Comparison of ENCODE assay signal across 8 cellular contexts in genomic region chr10:29658984-29659769, GRCh38. TPM values are rescaled to one million over a fixed set of nuclear protein-coding genes. Genes with fewer than 3 reads are reported as not detected.
DNase-seq lines count a peak whose midpoint lies in the region; ATAC-seq lines count a peak whose summit lies in the region.

No MANE protein-coding gene starts in this region.

- no peaks in the 10 kb centered on the region for H3K9me3 Mint-ChIP-seq in activated naive CD4-positive, alpha-beta T cell treated with anti-CD3 and anti-CD28 coated beads, Interleukin-2, amount 50 U/mL, for 24 hours

- H3K4me1 Mint-ChIP-seq in activated naive CD4-positive, alpha-beta T cell treated with anti-CD3 and anti-CD28 coated beads, Interleukin-2, amount 50 U/mL, for 24 hours = peaks cover 47% of the 10 kb centered on the region

- H3K27me3 Mint-ChIP-seq in activated naive CD4-positive, alpha-beta T cell treated with anti-CD3 and anti-CD28 coated beads, Interleukin-2, amount 50 U/mL, for 24 hours = no peaks in the 10 kb centered on the region

- peak overlapping the region; percentile 89 for H3K27ac Mint-ChIP-seq in activated naive CD4-positive, alpha-beta T cell treated with anti-CD3 and anti-CD28 coated beads, Interleukin-2, amount 50 U/mL, for 24 hours

- intact Hi-C loops in Right ventricle myocardium inferior (cut with DNase I) (no loop called here), cardiac septum (cut with DNase I) (no loop called here)

- H3K4me3 Mint-ChIP-seq in activated naive CD4-positive, alpha-beta T cell treated with anti-CD3 and anti-CD28 coated beads, Interleukin-2, amount 50 U/mL, for 24 hours = peak overlapping the region; percentile 77

- peaks cover 31% of the 10 kb centered on the region for H3K36me3 Mint-ChIP-seq in activated naive CD4-positive, alpha-beta T cell treated with anti-CD3 and anti-CD28 coated beads, Interleukin-2, amount 50 U/mL, for 24 hours

- DNase-seq in Right ventricle myocardium inferior (ENCODE audit: missing footprints) (peak; percentile 69), cardiac septum (ENCODE audit: low spot score) (no peak), RKO (ENCODE audit: low spot score) (peak; percentile 98), hepatic stellate cell (ENCODE audit: low spot score) (peak; percentile 82), NCI-H2227 (lab: John Stamatoyannopoulos, UW; ENCODE audit: unreplicated experiment) (no peak)
- DNase-seq in stimulated activated CD4-positive, alpha-beta T cell treated with anti-CD3 and anti-CD28 coated beads, Interleukin-15, amount 100 ng/mL, for 1 hour (ENCODE audit: low read depth in 1 of 2, low spot score in 1 of 2) = peak; percentile 21 to 38

- ATAC-seq in Right ventricle myocardium inferior (peak; percentile 38), HG03064 (IDR thresholded peaks at IDR 0.05; ENCODE audit: low read depth, unreplicated experiment) (peak; percentile 98)

RNA-seq across cellular contexts. Expression of gene SVIL, which starts 24.4 kb away (rescaled TPM):
- 327 TPM for total RNA-seq in Right ventricle myocardium inferior
- total RNA-seq in cardiac septum = 518 TPM

Comparison
In these comparisons a context has a peak if more than half of its experiments do, and no peak if none do; other contexts are left out.
1. DNase-seq: peak in Right ventricle myocardium inferior (single experiment), RKO (single experiment), hepatic stellate cell (single experiment) and stimulated activated CD4-positive, alpha-beta T cell treated with anti-CD3 and anti-CD28 coated beads, Interleukin-15, amount 100 ng/mL, for 1 hour (2 of 2); none in cardiac septum (single experiment) and NCI-H2227 (single experiment).